ENCODE assay signal across 9 cellular contexts in genomic region chr22:37848587-37849088, GRCh38. TPM values are rescaled to one million over a fixed set of nuclear protein-coding genes. Genes with fewer than 3 reads are reported as not detected.
A peak's percentile ranks its signal among the peaks of the same experiment; 100 is the strongest.
DNase-seq lines count a peak whose midpoint lies in the region; ATAC-seq, FAIRE-seq and TF ChIP-seq lines count a peak whose summit lies in the region.
"Had no signal": no experiment of that assay in that cellular context is flagged by ENCODE, and none has a peak within 500 bp of the region (broad histone marks: within the 10 kb centered on the region; RNA-seq: fewer than 3 reads in every experiment).

No MANE protein-coding gene starts in this region.

- H3K27me3 ChIP-seq in neural progenitor cell, result no peaks in the 10 kb centered on the region

- peaks cover 11% of the 10 kb centered on the region for H3K4me1 ChIP-seq in neural progenitor cell

- H3K9ac ChIP-seq in neural progenitor cell, result peak overlapping the region; percentile 71

- peaks cover 34% of the 10 kb centered on the region for H4K20me1 ChIP-seq in neural progenitor cell (ENCODE audit: low read depth)

- ATAC-seq in GM21367 (IDR thresholded peaks at IDR 0.05; ENCODE audit: unreplicated experiment), result no peak

- peak overlapping the region; percentile 98 for H3K27ac Mint-ChIP-seq in T-helper 1 cell treated with Interleukin-12 subunit alpha and Interleukin-12 subunit beta and Interleukin-4 antibody, amounts not matched to agents 30 μg/mL and 1 μg/mL, for 36 hours
- H3K27ac Mint-ChIP-seq in neural progenitor cell, result peak overlapping the region; percentile 90

- H3K27ac ChIP-seq in neural progenitor cell, result peak overlapping the region; percentile 46

- peak overlapping the region; percentile 81 for H3K4me2 ChIP-seq in neural progenitor cell

- peak overlapping the region; percentile 99 for H3K4me3 ChIP-seq in epithelial cell of proximal tubule (ENCODE audit: low read depth, low read length)
- peak overlapping the region; percentile 64 for H3K4me3 ChIP-seq in neural progenitor cell

- peaks cover 46% of the 10 kb centered on the region for H3F3A ChIP-seq in neural progenitor cell (ENCODE audit: low read depth)

- no peak for FAIRE-seq in frontal cortex (lab: Jason Lieb, UNC)

- no peaks in the 10 kb centered on the region for H3K27me3 Mint-ChIP-seq in T-helper 1 cell treated with Interleukin-12 subunit alpha and Interleukin-12 subunit beta and Interleukin-4 antibody, amounts not matched to agents 30 μg/mL and 1 μg/mL, for 36 hours (ENCODE audit: low read depth)
- peaks cover 2% of the 10 kb centered on the region for H3K27me3 Mint-ChIP-seq in neural progenitor cell (ENCODE audit: insufficient read depth, low read depth)

- DNase-seq in activated naive CD4-positive, alpha-beta T cell treated with Interleukin-2 at 50 U/mL for 16 hours, result peak; percentile 17
- no peak for DNase-seq in activated naive CD4-positive, alpha-beta T cell (lab: John Stamatoyannopoulos, UW)
- DNase-seq in epithelial cell of proximal tubule (ENCODE audit: low read depth) (no peak), neural progenitor cell (ENCODE audit: low spot score) (peak; percentile 32), NCI-H187 (lab: John Stamatoyannopoulos, UW) (no peak), frontal cortex (ENCODE audit: low spot score in 2 of 2) (no peak)

- no peaks in the 10 kb centered on the region for H3K9me3 Mint-ChIP-seq in T-helper 1 cell treated with Interleukin-12 subunit alpha and Interleukin-12 subunit beta and Interleukin-4 antibody, amounts not matched to agents 30 μg/mL and 1 μg/mL, for 36 hours
- peaks cover 10% of the 10 kb centered on the region for H3K9me3 Mint-ChIP-seq in neural progenitor cell

- peaks cover 59% of the 10 kb centered on the region for H3K79me2 ChIP-seq in neural progenitor cell (ENCODE audit: low read depth)

- H3K4me3 Mint-ChIP-seq in T-helper 1 cell treated with Interleukin-12 subunit alpha and Interleukin-12 subunit beta and Interleukin-4 antibody, amounts not matched to agents 30 μg/mL and 1 μg/mL, for 36 hours, result peak overlapping the region; percentile 87
- H3K4me3 Mint-ChIP-seq in neural progenitor cell, result peak overlapping the region; percentile 95

- no peak for TF ChIP-seq CTCF in epithelial cell of proximal tubule (conservative IDR thresholded peaks at IDR 0.05; ENCODE audit: low read depth, low read length)
- TF ChIP-seq CTCF in neural progenitor cell (IDR thresholded peaks at IDR 0.05), result no peak

- peak overlapping the region; percentile 59 for H2AFZ ChIP-seq in neural progenitor cell (replicated peaks)

- H3K9me3 ChIP-seq in neural progenitor cell (ENCODE audit: low read depth), result no peaks in the 10 kb centered on the region

- peaks cover 31% of the 10 kb centered on the region for H3K4me1 Mint-ChIP-seq in T-helper 1 cell treated with Interleukin-12 subunit alpha and Interleukin-12 subunit beta and Interleukin-4 antibody, amounts not matched to agents 30 μg/mL and 1 μg/mL, for 36 hours (ENCODE audit: low read depth)
- peaks cover 28% of the 10 kb centered on the region for H3K4me1 Mint-ChIP-seq in neural progenitor cell

- peaks cover 16% of the 10 kb centered on the region for H3K36me3 ChIP-seq in neural progenitor cell

- H3K36me3 Mint-ChIP-seq in T-helper 1 cell treated with Interleukin-12 subunit alpha and Interleukin-12 subunit beta and Interleukin-4 antibody, amounts not matched to agents 30 μg/mL and 1 μg/mL, for 36 hours (ENCODE audit: low read depth), result peaks cover 26% of the 10 kb centered on the region
- peaks cover 22% of the 10 kb centered on the region for H3K36me3 Mint-ChIP-seq in neural progenitor cell

RNA-seq across cellular contexts. Expression of gene EIF3L, which starts 0.6 kb away (rescaled TPM):
- total RNA-seq in epithelial cell of proximal tubule, result 333 and 418 TPM in 2 replicates
- total RNA-seq in neural progenitor cell (ENCODE audit: low replicate concordance), result 904 and 971 TPM in 2 replicates
- 695 TPM for total RNA-seq in frontal cortex

RNA-seq across cellular contexts. Expression of gene ANKRD54, which starts 4.5 kb away (rescaled TPM):
- total RNA-seq in epithelial cell of proximal tubule (38.6 and 41.9 TPM in 2 replicates), neural progenitor cell (ENCODE audit: low replicate concordance) (18.4 and 21.2 TPM in 2 replicates), frontal cortex (13.0 TPM)

RNA-seq across cellular contexts. Expression of gene GALR3, which starts 25.5 kb away (rescaled TPM):
- total RNA-seq in epithelial cell of proximal tubule (not detected in 2 replicates), neural progenitor cell (ENCODE audit: low replicate concordance) (0.37 TPM in 1 of 2 replicates, not detected in the other), frontal cortex (not detected)
- total RNA-seq: pulmonary artery endothelial cell had no signal

RNA-seq across cellular contexts. Expression of gene GCAT, which starts 40.9 kb away (rescaled TPM):
- total RNA-seq in epithelial cell of proximal tubule, result 29.1 and 36.0 TPM in 2 replicates
- total RNA-seq in neural progenitor cell (ENCODE audit: low replicate concordance), result 21.2 and 25.1 TPM in 2 replicates
- 8.6 TPM for total RNA-seq in frontal cortex

RNA-seq across cellular contexts. Expression of gene MICALL1, which starts 57.5 kb away (rescaled TPM):
- total RNA-seq in epithelial cell of proximal tubule (74.8 and 79.2 TPM in 2 replicates), neural progenitor cell (ENCODE audit: low replicate concordance) (5.0 and 14.3 TPM in 2 replicates), frontal cortex (25.7 TPM)

Comparison
In these comparisons a context has a peak if more than half of its experiments do, and no peak if none do; other contexts are left out.
1. DNase-seq: peak in activated naive CD4-positive, alpha-beta T cell treated with Interleukin-2 at 50 U/mL for 16 hours (single experiment) and neural progenitor cell (single experiment); none in activated naive CD4-positive, alpha-beta T cell (0 of 4), epithelial cell of proximal tubule (single experiment), NCI-H187 (0 of 2) and frontal cortex (0 of 2).